ENCODE assay signal across 1 cellular context in genomic region chr6:149046822-149047246, GRCh38.
TF ChIP-seq lines count a peak whose summit lies in the region.

No MANE protein-coding gene starts in this region.

TF ChIP-seq in GM12878, 131 proteins besides CTCF, POLR2A, EP300 and RAD21 (continued from another document):
- TF ChIP-seq GABPA (IDR thresholded peaks at IDR 0.05; ENCODE audit: low read depth) (peak; percentile 54; the same call in 1 of the 2 replicates), ETV6 (conservative IDR thresholded peaks at IDR 0.05 in 1 of 2, IDR thresholded peaks at IDR 0.05 in 1 of 2; ENCODE audit: borderline replicate concordance in 1 of 2, low read depth in 1 of 2) (no peak), GATAD2B (conservative IDR thresholded peaks at IDR 0.05; ENCODE audit: low read depth) (0 out of 2 replicates have a peak, but pooled peaks have one; percentile 36), YY1 (IDR thresholded peaks at IDR 0.05; ENCODE audit: low read depth, low read length) (no peak), ZNF274 (IDR thresholded peaks at IDR 0.05; ENCODE audit: insufficient read depth, insufficient read length) (no peak), STAT1 (conservative IDR thresholded peaks at IDR 0.05) (no peak), EED (IDR thresholded peaks at IDR 0.05; ENCODE audit: low read depth) (peak; percentile 36; the same call in 1 of the 2 replicates), PKNOX1 (IDR thresholded peaks at IDR 0.05) (peak; percentile 7; the same call in 1 of the 2 replicates), CEBPB (IDR thresholded peaks at IDR 0.05; ENCODE audit: borderline replicate concordance in 1 of 2, low read depth in 2 of 2, low read length in 2 of 2) (0 out of 4 replicates have a peak, but pooled peaks of 1 of the 2 experiments have one; percentile 29), WRNIP1 (IDR thresholded peaks at IDR 0.05; ENCODE audit: borderline replicate concordance, low read depth, low read length) (no peak), RELA (IDR thresholded peaks at IDR 0.05; ENCODE audit: borderline replicate concordance, partially characterized antibody) (no peak), RUNX3 (IDR thresholded peaks at IDR 0.05; ENCODE audit: low read length) (peak; percentile 99), MTA3 (IDR thresholded peaks at IDR 0.05; ENCODE audit: borderline replicate concordance, low read length) (peak; percentile 66), TAF1 (IDR thresholded peaks at IDR 0.05; ENCODE audit: borderline replicate concordance, low read depth, low read length) (no peak), JUNB (IDR thresholded peaks at IDR 0.05) (no peak; the same call in 1 of the 2 replicates), BHLHE40 (IDR thresholded peaks at IDR 0.05; ENCODE audit: borderline replicate concordance in 1 of 2, low read depth in 2 of 2, low read length in 1 of 2) (peak; percentile 79 to 89), YBX1 (IDR thresholded peaks at IDR 0.05) (no peak), MYC (IDR thresholded peaks at IDR 0.05; ENCODE audit: insufficient read depth, insufficient read length, insufficient replicate concordance, low read length, severe bottlenecking) (no peak)
- TF ChIP-seq, protein P1, sequence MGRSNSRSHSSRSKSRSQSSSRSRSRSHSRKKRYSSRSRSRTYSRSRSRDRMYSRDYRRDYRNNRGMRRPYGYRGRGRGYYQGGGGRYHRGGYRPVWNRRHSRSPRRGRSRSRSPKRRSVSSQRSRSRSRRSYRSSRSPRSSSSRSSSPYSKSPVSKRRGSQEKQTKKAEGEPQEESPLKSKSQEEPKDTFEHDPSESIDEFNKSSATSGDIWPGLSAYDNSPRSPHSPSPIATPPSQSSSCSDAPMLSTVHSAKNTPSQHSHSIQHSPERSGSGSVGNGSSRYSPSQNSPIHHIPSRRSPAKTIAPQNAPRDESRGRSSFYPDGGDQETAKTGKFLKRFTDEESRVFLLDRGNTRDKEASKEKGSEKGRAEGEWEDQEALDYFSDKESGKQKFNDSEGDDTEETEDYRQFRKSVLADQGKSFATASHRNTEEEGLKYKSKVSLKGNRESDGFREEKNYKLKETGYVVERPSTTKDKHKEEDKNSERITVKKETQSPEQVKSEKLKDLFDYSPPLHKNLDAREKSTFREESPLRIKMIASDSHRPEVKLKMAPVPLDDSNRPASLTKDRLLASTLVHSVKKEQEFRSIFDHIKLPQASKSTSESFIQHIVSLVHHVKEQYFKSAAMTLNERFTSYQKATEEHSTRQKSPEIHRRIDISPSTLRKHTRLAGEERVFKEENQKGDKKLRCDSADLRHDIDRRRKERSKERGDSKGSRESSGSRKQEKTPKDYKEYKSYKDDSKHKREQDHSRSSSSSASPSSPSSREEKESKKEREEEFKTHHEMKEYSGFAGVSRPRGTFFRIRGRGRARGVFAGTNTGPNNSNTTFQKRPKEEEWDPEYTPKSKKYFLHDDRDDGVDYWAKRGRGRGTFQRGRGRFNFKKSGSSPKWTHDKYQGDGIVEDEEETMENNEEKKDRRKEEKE (IDR thresholded peaks at IDR 0.05) = no peak
